19 cellular contexts compared by ENCODE assay signal in the genomic region with DNA sequence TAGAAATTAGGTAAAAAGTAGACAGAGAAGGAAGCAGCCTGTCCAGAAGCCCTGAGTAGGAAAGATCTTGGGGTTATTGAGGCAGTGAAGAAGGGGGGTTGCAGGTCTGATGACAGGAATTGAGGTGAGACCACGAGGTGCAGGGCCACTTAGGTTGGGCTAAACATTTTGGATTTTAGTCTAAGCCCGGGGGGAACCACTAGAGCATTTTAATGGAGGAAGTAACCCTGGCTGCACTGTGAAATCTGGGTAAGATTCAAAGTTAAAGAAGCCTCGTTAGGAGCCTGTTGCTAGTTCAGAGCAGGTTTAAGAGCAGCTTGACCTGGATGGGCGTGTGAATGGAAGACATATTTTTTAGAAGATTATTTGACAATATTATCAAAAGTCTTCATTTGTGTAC. TPM values are rescaled to one million over a fixed set of nuclear protein-coding genes. Genes with fewer than 3 reads are reported as not detected.
DNase-seq lines count a peak whose midpoint lies in the region; ATAC-seq and TF ChIP-seq lines count a peak whose summit lies in the region.
"Had no signal": no experiment of that assay in that cellular context is flagged by ENCODE, and none has a peak within 500 bp of the region (broad histone marks: within the 10 kb centered on the region; RNA-seq: fewer than 3 reads in every experiment).

No MANE protein-coding gene starts in this region.

- H3K36me3 ChIP-seq in Karpas-422 (ENCODE audit: insufficient read depth, low read length) (peaks cover 11% of the 10 kb centered on the region), spleen (peaks cover 0 to 23% (median 8%) of the 10 kb centered on the region in 6 donors)

- peaks cover 0 to 2% of the 10 kb centered on the region in 2 donors for H3K36me3 Mint-ChIP-seq in activated T-cell treated with anti-CD3 and anti-CD28 coated beads, Interleukin-2, amount 50 U/mL, for 72 hours (ENCODE audit: insufficient read depth in 2 of 2)
- peaks cover 2% of the 10 kb centered on the region for H3K36me3 Mint-ChIP-seq in activated naive CD8-positive, alpha-beta T cell treated with anti-CD3 and anti-CD28 coated beads, Interleukin-2, amount 50 U/mL, for 24 hours (ENCODE audit: low read depth)

- no peak for TF ChIP-seq CTCF in spleen (IDR thresholded peaks at IDR 0.05 in 8 of 11, conservative IDR thresholded peaks at IDR 0.05 in 3 of 11)

- no peak overlapping the region for H2AFZ ChIP-seq in Karpas-422 (ENCODE audit: low read length)

- no peak for TF ChIP-seq POLR2A in spleen (IDR thresholded peaks at IDR 0.05)

- 42 to 51% (median 43%) methylated on average over 4 of the region's 4 CpGs for WGBS in spleen, 5 donors

- peak overlapping the region; percentile 48; the same call in 1 of the 2 replicates for H3K27ac ChIP-seq in Karpas-422 (ENCODE audit: low read length)
- peak overlapping the region in 5 of 8 donors; percentile 16 to 67 (median 41) for H3K27ac ChIP-seq in spleen
- H3K27ac ChIP-seq in substantia nigra (ENCODE audit: low read depth, low read length, poor library complexity, severe bottlenecking): no peak overlapping the region

- H3K9ac ChIP-seq in Karpas-422 (ENCODE audit: low read length): no peak overlapping the region; the same call in 1 of the 2 replicates

- H3K4me3 Mint-ChIP-seq in activated T-cell treated with anti-CD3 and anti-CD28 coated beads, Interleukin-2, amount 50 U/mL, for 72 hours: peak overlapping the region in 1 of 2 donors; percentile 54
- H3K4me3 Mint-ChIP-seq in activated naive CD8-positive, alpha-beta T cell treated with anti-CD3 and anti-CD28 coated beads, Interleukin-2, amount 50 U/mL, for 24 hours: no peak overlapping the region

- peak overlapping the region; percentile 40 for H3K27ac Mint-ChIP-seq in activated T-cell treated with anti-CD3 and anti-CD28 coated beads, Interleukin-2, amount 50 U/mL, for 72 hours
- H3K27ac Mint-ChIP-seq in activated naive CD8-positive, alpha-beta T cell treated with anti-CD3 and anti-CD28 coated beads, Interleukin-2, amount 50 U/mL, for 24 hours: peak overlapping the region; percentile 41

- H3K27me3 Mint-ChIP-seq in activated T-cell treated with anti-CD3 and anti-CD28 coated beads, Interleukin-2, amount 50 U/mL, for 72 hours (ENCODE audit: low read depth): no peaks in the 10 kb centered on the region
- H3K27me3 Mint-ChIP-seq in activated naive CD8-positive, alpha-beta T cell treated with anti-CD3 and anti-CD28 coated beads, Interleukin-2, amount 50 U/mL, for 24 hours: no peaks in the 10 kb centered on the region

- H3K79me2 ChIP-seq in Karpas-422 (ENCODE audit: low read length): peaks cover 100% of the 10 kb centered on the region

- ATAC-seq in activated T-cell treated with anti-CD3 and anti-CD28 coated beads, Interleukin-2, amount 50 U/mL, for 72 hours (replicated peaks in 1 of 2): no peak
- no peak for ATAC-seq in activated naive CD8-positive, alpha-beta T cell treated with anti-CD3 and anti-CD28 coated beads, Interleukin-2, amount 50 U/mL, for 24 hours
- ATAC-seq: left colon, sciatic nerve had no signal

- DNase-seq in activated T-cell treated with anti-CD3 and anti-CD28 coated beads, Interleukin-2, amount 50 U/mL, for 72 hours: no peak
- no peak for DNase-seq in activated T-cell treated with anti-CD3 and anti-CD28 coated beads, Interleukin-2, amount 50 U/mL, for 1 hour
- no peak for DNase-seq in Karpas-422
- DNase-seq in activated naive CD8-positive, alpha-beta T cell treated with anti-CD3 and anti-CD28 coated beads, Interleukin-2, amount 50 U/mL, for 24 hours: no peak
- DNase-seq in spleen: no peak
- no peak for DNase-seq in substantia nigra (lab: John Stamatoyannopoulos, UW)
- DNase-seq in NCI-H2107 treated with DMSO at 0.1 percent for 48 hours (lab: John Stamatoyannopoulos, UW; ENCODE audit: unreplicated experiment): no peak
- DNase-seq in cerebellar nuclear complex (lab: John Stamatoyannopoulos, UW): no peak
- DNase-seq: activated CD4-positive, alpha-beta T cell treated with anti-CD3 and anti-CD28 coated beads for 1 hour; anterior cingulate cortex; DMS 273 treated with DMSO at 0.1 percent for 48 hours; foreskin melanocyte; GOT3; left colon; MM.1S; NCI-H2081 treated with DMSO at 0.1 percent for 48 hours; NCI-H524 treated with DMSO at 0.1 percent for 48 hours; SHP77 had no signal

- H3K9me3 ChIP-seq in Karpas-422 (ENCODE audit: low read length) (no peaks in the 10 kb centered on the region), spleen (no peaks in the 10 kb centered on the region)

- H3K9me2 ChIP-seq in Karpas-422 (replicated peaks; ENCODE audit: insufficient read depth, low read length): no peaks in the 10 kb centered on the region

- H3K27me3 ChIP-seq in Karpas-422 (ENCODE audit: low read length) (no peaks in the 10 kb centered on the region), spleen (replicated peaks in 1 of 7) (no peaks in the 10 kb centered on the region)

- H3K4me3 ChIP-seq in Karpas-422 (ENCODE audit: low read length): no peak overlapping the region
- H3K4me3 ChIP-seq in spleen: no peak overlapping the region

- intact Hi-C loops in spleen (cut with DNase I; ENCODE audit: low total_unique reads): no loop called here

- H3K4me2 ChIP-seq in Karpas-422 (ENCODE audit: low read depth, low read length, poor library complexity, severe bottlenecking): peak overlapping the region; percentile 6

- H3K4me1 Mint-ChIP-seq in activated T-cell treated with anti-CD3 and anti-CD28 coated beads, Interleukin-2, amount 50 U/mL, for 72 hours (ENCODE audit: low read depth): peaks cover 72% of the 10 kb centered on the region
- H3K4me1 Mint-ChIP-seq in activated naive CD8-positive, alpha-beta T cell treated with anti-CD3 and anti-CD28 coated beads, Interleukin-2, amount 50 U/mL, for 24 hours: peaks cover 69% of the 10 kb centered on the region

- H3K9me3 Mint-ChIP-seq in activated T-cell treated with anti-CD3 and anti-CD28 coated beads, Interleukin-2, amount 50 U/mL, for 72 hours: no peaks in the 10 kb centered on the region
- H3K9me3 Mint-ChIP-seq in activated naive CD8-positive, alpha-beta T cell treated with anti-CD3 and anti-CD28 coated beads, Interleukin-2, amount 50 U/mL, for 24 hours: no peaks in the 10 kb centered on the region

- peaks cover 48% of the 10 kb centered on the region for H3K4me1 ChIP-seq in Karpas-422 (ENCODE audit: low read length)
- peaks cover 63 to 99% (median 88%) of the 10 kb centered on the region in 6 donors for H3K4me1 ChIP-seq in spleen

- peaks cover 8% of the 10 kb centered on the region for H4K20me1 ChIP-seq in Karpas-422 (ENCODE audit: insufficient read depth, low read depth, low read length)

RNA-seq across cellular contexts. Expression of a gene that starts 38.4 kb away (rescaled TPM):
- total RNA-seq in activated T-cell treated with anti-CD3 and anti-CD28 coated beads, Interleukin-2, amount 50 U/mL, for 72 hours: 10 to 100 TPM; 21.4 to 21.8 TPM
- total RNA-seq in Karpas-422 (2014; rRNA removed; shearing (Covaris generic); ENCODE audit: low replicate concordance): 38.0 and 68.0 TPM in 2 replicates
- total RNA-seq in spleen: 10 to 100 TPM; 57.3 to 85.4 (median 73.6) TPM
- 10 to 100 TPM; 24.7 to 35.4 (median 27.6) TPM for polyA plus RNA-seq in spleen

RNA-seq across cellular contexts. Expression of a gene that starts 55.7 kb away (rescaled TPM):
- 1 to 10 TPM; 8.1 to 9.3 TPM for total RNA-seq in activated T-cell treated with anti-CD3 and anti-CD28 coated beads, Interleukin-2, amount 50 U/mL, for 72 hours
- total RNA-seq in Karpas-422 (2014; rRNA removed; shearing (Covaris generic); ENCODE audit: low replicate concordance): 19.2 and 28.4 TPM in 2 replicates
- 1 to 10 TPM; 5.6 to 6.2 (median 6.1) TPM for total RNA-seq in spleen
- polyA plus RNA-seq in spleen: 1 to 10 TPM; 3.7 to 5.9 (median 4.3) TPM
